In genomic region chr5:31455172-31455571, GRCh38 we compare ENCODE assay signal across 24 cellular contexts.
A peak's percentile ranks its signal among the peaks of the same experiment; 100 is the strongest.
DNase-seq lines count a peak whose midpoint lies in the region; ATAC-seq, FAIRE-seq and TF ChIP-seq lines count a peak whose summit lies in the region.
"Had no signal": no experiment of that assay in that cellular context is flagged by ENCODE, and none has a peak within 500 bp of the region (broad histone marks: within the 10 kb centered on the region; RNA-seq: fewer than 3 reads in every experiment).

No MANE protein-coding gene starts in this region.

- H3K14ac ChIP-seq in trophoblast cell (ENCODE audit: low read length): no peak overlapping the region

- H4K91ac ChIP-seq in trophoblast cell (ENCODE audit: low read depth, low read length): no peak overlapping the region

- no peak overlapping the region for H3K4me3 Mint-ChIP-seq in endodermal cell
- H3K4me3 Mint-ChIP-seq: B cell; CD4-positive, CD25-positive, alpha-beta regulatory T cell; CD8-positive, alpha-beta T cell; H9; HFFc6 had no signal

- H4K8ac ChIP-seq in trophoblast cell (ENCODE audit: low read depth, low read length): no peak overlapping the region

- peaks cover 82% of the 10 kb centered on the region for H3K36me3 Mint-ChIP-seq in endodermal cell (ENCODE audit: low read depth)

- no peaks in the 10 kb centered on the region for H3K4me1 Mint-ChIP-seq in endodermal cell

- no peak overlapping the region for H3K4me2 ChIP-seq in trophoblast cell (ENCODE audit: low read length)
- H3K4me2 ChIP-seq: A549, BLaER1 had no signal

- no peak for TF ChIP-seq CTCF in HEK293 (tag by site-specific recombination; IDR thresholded peaks at IDR 0.05)
- TF ChIP-seq CTCF in endodermal cell (conservative IDR thresholded peaks at IDR 0.05): no peak
- no peak for TF ChIP-seq CTCF in foreskin keratinocyte (conservative IDR thresholded peaks at IDR 0.05)

- no peak overlapping the region for H4K12ac ChIP-seq in trophoblast cell (ENCODE audit: low read depth, low read length)

- no peaks in the 10 kb centered on the region for H3K79me2 ChIP-seq in trophoblast cell (ENCODE audit: control insufficient read depth, insufficient read depth, low read length, poor library complexity)

- H3K27me3 Mint-ChIP-seq in endodermal cell (ENCODE audit: insufficient read depth): no peaks in the 10 kb centered on the region
- H3K27me3 Mint-ChIP-seq: B cell had no signal

- H3K18ac ChIP-seq in trophoblast cell (ENCODE audit: low read length): no peak overlapping the region

- H2AFZ ChIP-seq in trophoblast cell (ENCODE audit: insufficient read depth, low read length, poor library complexity): no peak overlapping the region
- H2AFZ ChIP-seq: GM23248 had no signal

- H3K79me1 ChIP-seq in trophoblast cell (ENCODE audit: low read length): no peaks in the 10 kb centered on the region

- peaks cover 42% of the 10 kb centered on the region for H3K9me3 Mint-ChIP-seq in endodermal cell

- CTCF ChIA-PET in HEK293 (lab: Yijun Ruan, JAX): interaction anchor here (0.6 kb wide), 3 partner anchors 18 to 1414 kb away, joined by 3 to 4 read pairs (median 3); no protein-coding TSS in a partner anchor

- H3K27ac Mint-ChIP-seq in endodermal cell: no peak overlapping the region
- H3K27ac Mint-ChIP-seq: B cell; CD8-positive, alpha-beta T cell; H9; HFFc6 had no signal

- H2BK5ac ChIP-seq in trophoblast cell (ENCODE audit: low read depth, low read length, poor library complexity): no peak overlapping the region

- H3K9me3 ChIP-seq in HEK293 (ENCODE audit: control insufficient read depth, insufficient read depth, low read depth, low read length) (no peaks in the 10 kb centered on the region), endodermal cell (ENCODE audit: control insufficient read depth, low read length) (peaks cover 45% of the 10 kb centered on the region), trophoblast cell (ENCODE audit: insufficient read depth, low read depth, low read length) (no peaks in the 10 kb centered on the region)

- H3K27me3 ChIP-seq in endodermal cell (ENCODE audit: control insufficient read depth, insufficient read depth, low read length, poor library complexity, severe bottlenecking): no peaks in the 10 kb centered on the region
- H3K27me3 ChIP-seq in trophoblast cell (ENCODE audit: insufficient read depth, low read length): no peaks in the 10 kb centered on the region
- no peaks in the 10 kb centered on the region for H3K27me3 ChIP-seq in foreskin keratinocyte
- H3K27me3 ChIP-seq: BLaER1 had no signal

- H3K4me1 ChIP-seq in HEK293 (ENCODE audit: control insufficient read depth, insufficient read depth, low read length): no peaks in the 10 kb centered on the region
- H3K4me1 ChIP-seq in endodermal cell (ENCODE audit: control insufficient read depth, insufficient read depth, low read length): no peaks in the 10 kb centered on the region
- H3K4me1 ChIP-seq in trophoblast cell (ENCODE audit: control insufficient read depth in 1 of 2, insufficient read depth in 2 of 2, low read length in 2 of 2): no peaks in the 10 kb centered on the region
- H3K4me1 ChIP-seq in foreskin keratinocyte: peaks cover 3% of the 10 kb centered on the region
- H3K4me1 ChIP-seq: A549, Caco-2 had no signal

- ATAC-seq in HG03520 (IDR thresholded peaks at IDR 0.05; ENCODE audit: unreplicated experiment) (no peak), foreskin keratinocyte (no peak)
- ATAC-seq: A549; CD8-positive, alpha-beta T cell; GM12878; HCT116 had no signal

- H3K27ac ChIP-seq in HEK293 (ENCODE audit: extremely low read depth, low read depth, low read length) (no peak overlapping the region), endodermal cell (ENCODE audit: low read depth, low read length) (no peak overlapping the region), trophoblast cell (ENCODE audit: low read depth, low read length) (no peak overlapping the region), foreskin keratinocyte (no peak overlapping the region)
- H3K27ac ChIP-seq: 22Rv1, A549, BLaER1, C4-2B, GM23248 had no signal

- H3K4me3 ChIP-seq in HEK293 (ENCODE audit: low read depth, low read length) (no peak overlapping the region), endodermal cell (ENCODE audit: low read length) (peak overlapping the region; percentile 1), trophoblast cell (ENCODE audit: low read depth, low read length) (no peak overlapping the region)
- H3K4me3 ChIP-seq: A549, BLaER1, GM12878, GM23248 had no signal

- POLR2A ChIA-PET in HEK293 (lab: Yijun Ruan, JAX): interaction anchor here (0.7 kb wide), 1 partner anchor 606 kb away, joined by 5 read pairs; no protein-coding TSS in a partner anchor

- H2BK12ac ChIP-seq in trophoblast cell (ENCODE audit: low read length): no peak overlapping the region

- H2AK5ac ChIP-seq in trophoblast cell (ENCODE audit: low read length): no peak overlapping the region

- DNase-seq in endodermal cell (no peak), trophoblast cell (no peak), foreskin keratinocyte (no peak)
- DNase-seq: Caco-2; CD4-positive, CD25-positive, alpha-beta regulatory T cell; CD8-positive, alpha-beta T cell; DMS153; DND-41; GDM1; GM23248; H9; HFFc6 had no signal

- no peak overlapping the region for H2BK120ac ChIP-seq in trophoblast cell (ENCODE audit: insufficient read depth, low read length, poor library complexity)

- FAIRE-seq in A204.1 (lab: Jason Lieb, UNC) (peak; percentile 14), islet of Langerhans (lab: Jason Lieb, UNC) (peak; percentile 43)
- FAIRE-seq: A549, GM12878, GM19239 had no signal

- peaks cover 58 to 66% of the 10 kb centered on the region in 2 experiments for H3K36me3 ChIP-seq in HEK293 (ENCODE audit: control insufficient read depth in 2 of 2, insufficient read depth in 1 of 2, low read length in 2 of 2)
- H3K36me3 ChIP-seq in endodermal cell (ENCODE audit: control insufficient read depth, insufficient read depth, low read length): peaks cover 85% of the 10 kb centered on the region
- H3K36me3 ChIP-seq in trophoblast cell (ENCODE audit: control insufficient read depth in 1 of 2, insufficient read depth in 2 of 2, low read length in 2 of 2): peaks cover 8 to 15% of the 10 kb centered on the region in 2 experiments

- 100% methylated on average over 1 of the region's 2 CpGs; no CpG with 5 or more reads in 1 of the 2 experiments for WGBS in endodermal cell (ENCODE audit: insufficient coverage in 1 of 2, insufficient read length in 1 of 2), 2 experiments
- WGBS in trophoblast cell (ENCODE audit: extremely low coverage, insufficient coverage, insufficient read length): no CpG with 5 or more reads among the region's 2 CpGs

- no peak overlapping the region for H3K23ac ChIP-seq in trophoblast cell (ENCODE audit: low read length)

- H3K9ac ChIP-seq in endodermal cell (ENCODE audit: extremely low read depth, low read length, poor library complexity, severe bottlenecking): no peak overlapping the region
- no peak overlapping the region for H3K9ac ChIP-seq in trophoblast cell (ENCODE audit: low read length)
- H3K9ac ChIP-seq: BLaER1, GM23248 had no signal

- H3K4ac ChIP-seq in trophoblast cell (ENCODE audit: low read depth, low read length): no peak overlapping the region

TF ChIP-seq in HEK293, 187 proteins besides CTCF, POLR2A, EP300 and RAD21:
- TF ChIP-seq, protein P1, sequence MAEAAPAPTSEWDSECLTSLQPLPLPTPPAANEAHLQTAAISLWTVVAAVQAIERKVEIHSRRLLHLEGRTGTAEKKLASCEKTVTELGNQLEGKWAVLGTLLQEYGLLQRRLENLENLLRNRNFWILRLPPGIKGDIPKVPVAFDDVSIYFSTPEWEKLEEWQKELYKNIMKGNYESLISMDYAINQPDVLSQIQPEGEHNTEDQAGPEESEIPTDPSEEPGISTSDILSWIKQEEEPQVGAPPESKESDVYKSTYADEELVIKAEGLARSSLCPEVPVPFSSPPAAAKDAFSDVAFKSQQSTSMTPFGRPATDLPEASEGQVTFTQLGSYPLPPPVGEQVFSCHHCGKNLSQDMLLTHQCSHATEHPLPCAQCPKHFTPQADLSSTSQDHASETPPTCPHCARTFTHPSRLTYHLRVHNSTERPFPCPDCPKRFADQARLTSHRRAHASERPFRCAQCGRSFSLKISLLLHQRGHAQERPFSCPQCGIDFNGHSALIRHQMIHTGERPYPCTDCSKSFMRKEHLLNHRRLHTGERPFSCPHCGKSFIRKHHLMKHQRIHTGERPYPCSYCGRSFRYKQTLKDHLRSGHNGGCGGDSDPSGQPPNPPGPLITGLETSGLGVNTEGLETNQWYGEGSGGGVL (tag by site-specific recombination; IDR thresholded peaks at IDR 0.05): no peak
- TF ChIP-seq ZNF148 (tag by site-specific recombination; IDR thresholded peaks at IDR 0.05; ENCODE audit: borderline replicate concordance) (no peak), ZNF133 (tag by site-specific recombination; IDR thresholded peaks at IDR 0.05) (peak; percentile 99), ZNF146 (tag by site-specific recombination; IDR thresholded peaks at IDR 0.05) (no peak), ZNF24 (tag by site-specific recombination; IDR thresholded peaks at IDR 0.05) (no peak), SCRT1 (tag by site-specific recombination; IDR thresholded peaks at IDR 0.05; ENCODE audit: borderline replicate concordance) (no peak), SALL2 (tag by site-specific recombination; IDR thresholded peaks at IDR 0.05; ENCODE audit: borderline replicate concordance) (no peak)
TF ChIP-seq in HEK293: peak in this region for 1.
